ENCODE assay signal across 9 cellular contexts in genomic region chr7:50119815-50120637, GRCh38. TPM values are rescaled to one million over a fixed set of nuclear protein-coding genes. Genes with fewer than 3 reads are reported as not detected.
DNase-seq lines count a peak whose midpoint lies in the region; ATAC-seq and TF ChIP-seq lines count a peak whose summit lies in the region.
"Had no signal": no experiment of that assay in that cellular context is flagged by ENCODE, and none has a peak within 500 bp of the region (broad histone marks: within the 10 kb centered on the region; RNA-seq: fewer than 3 reads in every experiment).

No MANE protein-coding gene starts in this region.

- peaks cover 4% of the 10 kb centered on the region; the same call in 1 of the 2 replicates for H3F3A ChIP-seq in DOHH2 (ENCODE audit: control insufficient read depth, insufficient read depth)

- H3K9me2 ChIP-seq in DOHH2 (replicated peaks; ENCODE audit: control insufficient read depth, low read length) (no peaks in the 10 kb centered on the region), Karpas-422 (replicated peaks; ENCODE audit: insufficient read depth, low read length) (no peaks in the 10 kb centered on the region)

- WGBS in sigmoid colon, 2 donors = 74 to 79% methylated on average over 9 of the region's 9 CpGs

- no peak overlapping the region for H3K4me2 ChIP-seq in DOHH2 (ENCODE audit: low read length)
- no peak overlapping the region for H3K4me2 ChIP-seq in Karpas-422 (ENCODE audit: low read depth, low read length, poor library complexity, severe bottlenecking)

- TF ChIP-seq POLR2A in sigmoid colon (IDR thresholded peaks at IDR 0.05) = no peak

- H3K79me2 ChIP-seq in DOHH2 (ENCODE audit: control insufficient read depth, low read length) (no peaks in the 10 kb centered on the region), Karpas-422 (ENCODE audit: low read length) (no peaks in the 10 kb centered on the region)

- no peaks in the 10 kb centered on the region for H3K4me1 Mint-ChIP-seq in activated T-cell treated with anti-CD3 and anti-CD28 coated beads, Interleukin-2, amount 50 U/mL, for 4 hours (ENCODE audit: low read depth)

- no peaks in the 10 kb centered on the region for H3K9me3 Mint-ChIP-seq in activated T-cell treated with anti-CD3 and anti-CD28 coated beads, Interleukin-2, amount 50 U/mL, for 4 hours

- H4K20me1 ChIP-seq in DOHH2 (ENCODE audit: control insufficient read depth, insufficient read depth, low read depth, low read length) (no peaks in the 10 kb centered on the region), Karpas-422 (ENCODE audit: insufficient read depth, low read depth, low read length) (no peaks in the 10 kb centered on the region)

- H3K4me3 ChIP-seq in DOHH2 (ENCODE audit: low read length) (no peak overlapping the region), Karpas-422 (ENCODE audit: low read length) (no peak overlapping the region), sigmoid colon (no peak overlapping the region)

- intact Hi-C loops in sigmoid colon (cut with DNase I) = no loop called here

- peaks cover 9% of the 10 kb centered on the region for H3K27me3 ChIP-seq in DOHH2 (ENCODE audit: control insufficient read depth, low read length)
- no peaks in the 10 kb centered on the region for H3K27me3 ChIP-seq in Karpas-422 (ENCODE audit: low read length)
- H3K27me3 ChIP-seq in sigmoid colon = no peaks in the 10 kb centered on the region

- TF ChIP-seq EP300 in sigmoid colon (IDR thresholded peaks at IDR 0.05) = no peak

- H3K9ac ChIP-seq in Karpas-422 (ENCODE audit: low read length) = no peak overlapping the region

- TF ChIP-seq CTCF in DOHH2 (IDR thresholded peaks at IDR 0.05; ENCODE audit: low read depth, low read length, poor library complexity, severe bottlenecking) (peak; percentile 91), sigmoid colon (IDR thresholded peaks at IDR 0.05) (no peak)

- no peak overlapping the region for H2AFZ ChIP-seq in Karpas-422 (ENCODE audit: low read length)

- no peaks in the 10 kb centered on the region for H3K36me3 Mint-ChIP-seq in activated T-cell treated with anti-CD3 and anti-CD28 coated beads, Interleukin-2, amount 50 U/mL, for 4 hours (ENCODE audit: insufficient read depth)

- H3K9me3 ChIP-seq in DOHH2 (ENCODE audit: control insufficient read depth, insufficient read depth, low read length) (no peaks in the 10 kb centered on the region), Karpas-422 (ENCODE audit: low read length) (no peaks in the 10 kb centered on the region), sigmoid colon (no peaks in the 10 kb centered on the region)

- ATAC-seq in GM21390 (IDR thresholded peaks at IDR 0.05; ENCODE audit: unreplicated experiment) (peak; percentile 55), GM18870 (IDR thresholded peaks at IDR 0.05; ENCODE audit: unreplicated experiment) (no peak)
- ATAC-seq in activated T-cell treated with anti-CD3 and anti-CD28 coated beads, Interleukin-2, amount 50 U/mL, for 4 hours = peak; percentile 62

- H3K4me3 Mint-ChIP-seq in activated T-cell treated with anti-CD3 and anti-CD28 coated beads, Interleukin-2, amount 50 U/mL, for 4 hours = no peak overlapping the region

- no peak overlapping the region for H3K27ac ChIP-seq in DOHH2 (ENCODE audit: low read depth, low read length)
- H3K27ac ChIP-seq in Karpas-422 (ENCODE audit: low read length) = no peak overlapping the region
- H3K27ac ChIP-seq in sigmoid colon = no peak overlapping the region

- H3K36me3 ChIP-seq in DOHH2 (ENCODE audit: control insufficient read depth, low read length) = no peaks in the 10 kb centered on the region
- no peaks in the 10 kb centered on the region for H3K36me3 ChIP-seq in Karpas-422 (ENCODE audit: insufficient read depth, low read length)
- H3K36me3 ChIP-seq in sigmoid colon = no peaks in the 10 kb centered on the region

- DNase-seq in Karpas-422 (peak; percentile 78), sigmoid colon (no peak), HK-2 (ENCODE audit: unreplicated experiment) (no peak)
- DNase-seq in activated T-cell treated with anti-CD3 and anti-CD28 coated beads, Interleukin-2, amount 50 U/mL, for 4 hours = peak; percentile 15
- peak; percentile 10 for DNase-seq in stimulated activated CD4-positive, alpha-beta T cell treated with anti-CD3 and anti-CD28 coated beads, Interleukin-2, amount 100 ng/mL, for 4 hours (ENCODE audit: low read depth)

- H3K4me1 ChIP-seq in DOHH2 (ENCODE audit: control insufficient read depth, low read length) = peaks cover 24% of the 10 kb centered on the region
- H3K4me1 ChIP-seq in Karpas-422 (ENCODE audit: low read length) = peaks cover 14% of the 10 kb centered on the region
- no peaks in the 10 kb centered on the region for H3K4me1 ChIP-seq in sigmoid colon

- H3K27me3 Mint-ChIP-seq in activated T-cell treated with anti-CD3 and anti-CD28 coated beads, Interleukin-2, amount 50 U/mL, for 4 hours (ENCODE audit: low read depth) = peaks cover 4% of the 10 kb centered on the region

RNA-seq across cellular contexts. Expression of gene ZPBP, which starts 27.0 kb away (rescaled TPM):
- total RNA-seq in Karpas-422 (2014; rRNA removed; shearing (Covaris generic); ENCODE audit: low replicate concordance) = not detected in 2 replicates
- total RNA-seq in activated T-cell treated with anti-CD3 and anti-CD28 coated beads, Interleukin-2, amount 50 U/mL, for 4 hours = not detected
- total RNA-seq in sigmoid colon = not detected
- not detected for polyA plus RNA-seq in sigmoid colon
- total RNA-seq: skeletal muscle tissue had no signal

Comparison
In these comparisons a context has a peak if more than half of its experiments do, and no peak if none do; other contexts are left out.
1. DNase-seq: peak in Karpas-422 (single experiment), activated T-cell treated with anti-CD3 and anti-CD28 coated beads, Interleukin-2, amount 50 U/mL, for 4 hours (single experiment) and stimulated activated CD4-positive, alpha-beta T cell treated with anti-CD3 and anti-CD28 coated beads, Interleukin-2, amount 100 ng/mL, for 4 hours (single experiment); none in sigmoid colon (single experiment) and HK-2 (single experiment).